In genomic region chr9:128683340-128684064, GRCh38 we compare ENCODE assay signal across 8 cellular contexts. TPM values are rescaled to one million over a fixed set of nuclear protein-coding genes. Genes with fewer than 3 reads are reported as not detected.
DNase-seq lines count a peak whose midpoint lies in the region; ATAC-seq and TF ChIP-seq lines count a peak whose summit lies in the region.

No MANE protein-coding gene starts in this region.

- H3K27ac Mint-ChIP-seq in CD4-positive, CD25-positive, alpha-beta regulatory T cell: peak overlapping the region; percentile 94 to 100 (median 97)
- H3K27ac Mint-ChIP-seq in stimulated activated naive B cell treated with anti-CD40 and anti-IgM and Interleukin-4, amounts not matched to agents 10 μg/mL and 1 μg/mL and 100 μg/mL, for 72 hours: peak overlapping the region; percentile 97

- peak overlapping the region; percentile 83 for H3K27ac ChIP-seq in CD4-positive, CD25-positive, alpha-beta regulatory T cell (ENCODE audit: insufficient read depth, low read length, poor library complexity, severe bottlenecking)
- H3K27ac ChIP-seq in caudate nucleus (ENCODE audit: low read depth, low read length): peak overlapping the region; percentile 1

- H3K9me3 ChIP-seq in CD4-positive, CD25-positive, alpha-beta regulatory T cell (ENCODE audit: control insufficient read depth in 2 of 2, low read length in 2 of 2): no peaks in the 10 kb centered on the region

- peaks cover 50% of the 10 kb centered on the region for H3K4me1 ChIP-seq in CD4-positive, CD25-positive, alpha-beta regulatory T cell (ENCODE audit: control insufficient read depth, insufficient read depth, low read length, poor library complexity, severe bottlenecking)

- ATAC-seq in CD4-positive, CD25-positive, alpha-beta regulatory T cell (ENCODE audit: low read depth in 2 of 2): no peak
- peak; percentile 56 for ATAC-seq in left lobe of liver
- ATAC-seq in stimulated activated naive B cell treated with anti-CD40 and anti-IgM and Interleukin-4, amounts not matched to agents 10 μg/mL and 1 μg/mL and 100 μg/mL, for 72 hours (replicated peaks): peak; percentile 66 to 69

- H3K36me3 Mint-ChIP-seq in CD4-positive, CD25-positive, alpha-beta regulatory T cell: no peaks in the 10 kb centered on the region
- peaks cover 21 to 38% of the 10 kb centered on the region in 2 donors for H3K36me3 Mint-ChIP-seq in stimulated activated naive B cell treated with anti-CD40 and anti-IgM and Interleukin-4, amounts not matched to agents 10 μg/mL and 1 μg/mL and 100 μg/mL, for 72 hours

- H3K4me3 ChIP-seq in CD4-positive, CD25-positive, alpha-beta regulatory T cell (ENCODE audit: low read depth, low read length): peak overlapping the region; percentile 92

- H3K27me3 Mint-ChIP-seq in CD4-positive, CD25-positive, alpha-beta regulatory T cell: peaks cover 4% of the 10 kb centered on the region
- no peaks in the 10 kb centered on the region for H3K27me3 Mint-ChIP-seq in stimulated activated naive B cell treated with anti-CD40 and anti-IgM and Interleukin-4, amounts not matched to agents 10 μg/mL and 1 μg/mL and 100 μg/mL, for 72 hours

- peak in 1 of 3 donors; percentile 55 for DNase-seq in CD4-positive, CD25-positive, alpha-beta regulatory T cell
- peak; percentile 46 for DNase-seq in GM20000 (ENCODE audit: low spot score)
- no peak for DNase-seq in caudate nucleus (lab: John Stamatoyannopoulos, UW)
- DNase-seq in left lobe of liver (ENCODE audit: low spot score): peak; percentile 65
- peak; percentile 66 for DNase-seq in stimulated activated naive B cell treated with anti-CD40 and anti-IgM and Interleukin-4, amounts not matched to agents 10 μg/mL and 1 μg/mL and 100 μg/mL, for 72 hours
- DNase-seq in NCI-H1694 treated with DMSO at 0.1 percent for 48 hours (lab: John Stamatoyannopoulos, UW): no peak
- DNase-seq in globus pallidus (ENCODE audit: low spot score): no peak

- no peaks in the 10 kb centered on the region for H3K27me3 ChIP-seq in CD4-positive, CD25-positive, alpha-beta regulatory T cell (ENCODE audit: control insufficient read depth, insufficient read depth, low read length)

- H3K9me3 Mint-ChIP-seq in CD4-positive, CD25-positive, alpha-beta regulatory T cell: no peaks in the 10 kb centered on the region
- no peaks in the 10 kb centered on the region for H3K9me3 Mint-ChIP-seq in stimulated activated naive B cell treated with anti-CD40 and anti-IgM and Interleukin-4, amounts not matched to agents 10 μg/mL and 1 μg/mL and 100 μg/mL, for 72 hours

- no peak for TF ChIP-seq CTCF in GM20000 (IDR thresholded peaks at IDR 0.05; ENCODE audit: extremely low read depth, missing control alignments)

- H3K4me3 Mint-ChIP-seq in CD4-positive, CD25-positive, alpha-beta regulatory T cell: peak overlapping the region; percentile 93 to 100 (median 98)
- peak overlapping the region; percentile 93 to 94 for H3K4me3 Mint-ChIP-seq in stimulated activated naive B cell treated with anti-CD40 and anti-IgM and Interleukin-4, amounts not matched to agents 10 μg/mL and 1 μg/mL and 100 μg/mL, for 72 hours

- peaks cover 12 to 61% (median 38%) of the 10 kb centered on the region in 4 donors for H3K4me1 Mint-ChIP-seq in CD4-positive, CD25-positive, alpha-beta regulatory T cell
- H3K4me1 Mint-ChIP-seq in stimulated activated naive B cell treated with anti-CD40 and anti-IgM and Interleukin-4, amounts not matched to agents 10 μg/mL and 1 μg/mL and 100 μg/mL, for 72 hours: peaks cover 29 to 63% of the 10 kb centered on the region in 2 donors

- no peaks in the 10 kb centered on the region for H3K36me3 ChIP-seq in CD4-positive, CD25-positive, alpha-beta regulatory T cell (ENCODE audit: control insufficient read depth, insufficient read depth, low read length)

TF ChIP-seq in PFSK-1, 5 proteins besides CTCF, POLR2A, EP300 and RAD21:
- TF ChIP-seq TAF1 (IDR thresholded peaks at IDR 0.05; ENCODE audit: borderline replicate concordance, insufficient read depth, low read length) (0 out of 2 replicates have a peak, but pooled peaks have one; percentile 21), SIN3A (IDR thresholded peaks at IDR 0.05; ENCODE audit: borderline replicate concordance, insufficient read depth, low read length) (no peak), FOXP2 (optimal IDR thresholded peaks at IDR 0.05; ENCODE audit: borderline replicate concordance, extremely low read depth, extremely low read length, insufficient read depth) (no peak), POLR2AphosphoS5 (IDR thresholded peaks at IDR 0.05; ENCODE audit: low read depth, low read length) (peak; percentile 14; the same call in 1 of the 2 replicates), REST (IDR thresholded peaks at IDR 0.05; ENCODE audit: insufficient read depth in 1 of 2, low read depth in 2 of 2, low read length in 2 of 2) (no peak)
TF ChIP-seq in PFSK-1: peak in this region for 2.

RNA-seq across cellular contexts. Expression of gene SET, which starts 5.5 kb away (rescaled TPM):
- total RNA-seq in CD4-positive, CD25-positive, alpha-beta regulatory T cell: 226 TPM
- 100 to 1,000 TPM; 123 to 200 (median 154) TPM for polyA plus RNA-seq in CD4-positive, CD25-positive, alpha-beta regulatory T cell
- polyA plus RNA-seq in PFSK-1 (2012; ENCODE audit: insufficient read length, low read depth): 343 TPM
- total RNA-seq in left lobe of liver: 69.3 TPM

RNA-seq across cellular contexts. Expression of gene PKN3, which starts 18.8 kb away (rescaled TPM):
- total RNA-seq in CD4-positive, CD25-positive, alpha-beta regulatory T cell: 2.6 TPM
- under 1 TPM in 3 of 4 donors, not detected in 1; 0.69 to 0.96 (median 0.70) TPM for polyA plus RNA-seq in CD4-positive, CD25-positive, alpha-beta regulatory T cell
- 38.1 TPM for polyA plus RNA-seq in PFSK-1 (2012; ENCODE audit: insufficient read length, low read depth)
- total RNA-seq in left lobe of liver: 7.6 TPM

RNA-seq across cellular contexts. Expression of gene DYNC2I2, which starts 26.9 kb away (rescaled TPM):
- 3.6 TPM for total RNA-seq in CD4-positive, CD25-positive, alpha-beta regulatory T cell
- 10 to 100 TPM in 1 of 4 donors, 1 to 10 TPM in 3; 2.3 to 10.2 (median 5.1) TPM for polyA plus RNA-seq in CD4-positive, CD25-positive, alpha-beta regulatory T cell
- 66.4 TPM for polyA plus RNA-seq in PFSK-1 (2012; ENCODE audit: insufficient read length, low read depth)
- total RNA-seq in left lobe of liver: 24.1 TPM

RNA-seq across cellular contexts. Expression of gene ZDHHC12, which starts 40.4 kb away (rescaled TPM):
- total RNA-seq in CD4-positive, CD25-positive, alpha-beta regulatory T cell: 25.1 TPM
- 10 to 100 TPM; 49.4 to 59.8 (median 54.3) TPM for polyA plus RNA-seq in CD4-positive, CD25-positive, alpha-beta regulatory T cell
- polyA plus RNA-seq in PFSK-1 (2012; ENCODE audit: insufficient read length, low read depth): 31.4 TPM
- total RNA-seq in left lobe of liver: 22.9 TPM

Comparison
In these comparisons a context has a peak if more than half of its experiments do, and no peak if none do; other contexts are left out.
1. ATAC-seq: peak in left lobe of liver (single experiment) and stimulated activated naive B cell treated with anti-CD40 and anti-IgM and Interleukin-4, amounts not matched to agents 10 μg/mL and 1 μg/mL and 100 μg/mL, for 72 hours (2 of 2); none in CD4-positive, CD25-positive, alpha-beta regulatory T cell (0 of 2).
2. DNase-seq: peak in GM20000 (single experiment), left lobe of liver (single experiment) and stimulated activated naive B cell treated with anti-CD40 and anti-IgM and Interleukin-4, amounts not matched to agents 10 μg/mL and 1 μg/mL and 100 μg/mL, for 72 hours (single experiment); none in caudate nucleus (0 of 61), NCI-H1694 treated with DMSO at 0.1 percent for 48 hours (single experiment) and globus pallidus (single experiment).